Comparison of ENCODE assay signal across 1 cellular context in genomic region chr1:17671741-17672140, GRCh38.
TF ChIP-seq lines count a peak whose summit lies in the region.

No MANE protein-coding gene starts in this region.

TF ChIP-seq in H1, 55 proteins besides CTCF, POLR2A, EP300 and RAD21 (continued from another document):
- TF ChIP-seq CHD7 (IDR thresholded peaks at IDR 0.05; ENCODE audit: insufficient replicate concordance, low read length) (no peak), JUND (IDR thresholded peaks at IDR 0.05; ENCODE audit: low read length) (no peak), YY1 (IDR thresholded peaks at IDR 0.05; ENCODE audit: low read depth, low read length) (no peak)
